In the genomic region with DNA sequence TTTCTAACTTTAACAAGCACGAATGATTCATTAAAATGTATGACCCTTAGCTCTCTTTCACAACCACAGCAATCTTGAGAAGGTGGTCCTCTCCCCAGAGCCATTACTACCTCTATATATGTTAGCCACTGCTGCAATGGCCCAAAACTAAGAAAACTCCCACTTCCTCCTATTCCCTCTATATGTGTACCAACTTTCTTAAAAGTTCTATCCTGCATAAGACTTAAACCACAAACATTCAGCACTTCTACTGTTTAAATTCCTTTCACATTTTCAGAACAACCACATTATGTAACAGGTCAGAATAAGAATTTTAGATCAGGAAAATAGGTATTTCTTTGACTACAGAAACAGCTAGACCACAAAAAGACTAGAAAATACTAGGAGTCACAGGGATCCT, we compare ENCODE assay signal across 10 cellular contexts. TPM values are rescaled to one million over a fixed set of nuclear protein-coding genes. Genes with fewer than 3 reads are reported as not detected.
DNase-seq lines count a peak whose midpoint lies in the region; ATAC-seq and TF ChIP-seq lines count a peak whose summit lies in the region.
"Had no signal": no experiment of that assay in that cellular context is flagged by ENCODE, and none has a peak within 500 bp of the region (broad histone marks: within the 10 kb centered on the region; RNA-seq: fewer than 3 reads in every experiment).

No MANE protein-coding gene starts in this region.

- in situ Hi-C loops in GM23248 (cut with MboI), result no loop called here

- H2AFZ ChIP-seq in GM23248, result no peak overlapping the region
- H2AFZ ChIP-seq in hepatocyte, result no peak overlapping the region
- H2AFZ ChIP-seq: parathyroid adenoma had no signal

- H3F3A ChIP-seq in GM23248 (ENCODE audit: insufficient read depth), result peaks cover 12% of the 10 kb centered on the region

- no peak overlapping the region for H3K9ac ChIP-seq in GM23248
- H3K9ac ChIP-seq: parathyroid adenoma had no signal

- no peaks in the 10 kb centered on the region for H3K27me3 ChIP-seq in GM23248 (replicated peaks; ENCODE audit: insufficient read depth)
- H3K27me3 ChIP-seq in kidney epithelial cell (ENCODE audit: control insufficient read depth, insufficient read depth, low read length), result no peaks in the 10 kb centered on the region
- H3K27me3 ChIP-seq in hepatocyte, result no peaks in the 10 kb centered on the region

- H3K36me3 ChIP-seq in GM23248 (ENCODE audit: low read depth) (peaks cover 10% of the 10 kb centered on the region; the same call in 1 of the 2 replicates), kidney epithelial cell (ENCODE audit: control insufficient read depth, insufficient read depth, low read length) (no peaks in the 10 kb centered on the region), hepatocyte (replicated peaks; ENCODE audit: insufficient read depth, low read depth) (no peaks in the 10 kb centered on the region)

- H3K4me1 ChIP-seq in GM23248 (ENCODE audit: insufficient read depth), result peaks cover 47% of the 10 kb centered on the region
- peaks cover 13% of the 10 kb centered on the region for H3K4me1 ChIP-seq in hepatocyte (ENCODE audit: insufficient read depth)

- TF ChIP-seq CTCF in kidney epithelial cell (IDR thresholded peaks at IDR 0.05; ENCODE audit: insufficient read depth, low read length, poor library complexity, severe bottlenecking) (no peak), hepatocyte (IDR thresholded peaks at IDR 0.05; ENCODE audit: poor library complexity) (no peak)

- H3K4me3 ChIP-seq in GM23248 (peak overlapping the region; percentile 20; the same call in 1 of the 2 replicates), kidney epithelial cell (ENCODE audit: low read depth, low read length) (no peak overlapping the region), hepatocyte (no peak overlapping the region)

- H3K27ac ChIP-seq in GM23248 (peak overlapping the region; percentile 12; the same call in 1 of the 2 replicates), hepatocyte (no peak overlapping the region)
- H3K27ac ChIP-seq: parathyroid adenoma had no signal

- H4K20me1 ChIP-seq in GM23248 (ENCODE audit: insufficient read depth) (peaks cover 27% of the 10 kb centered on the region), hepatocyte (ENCODE audit: insufficient read depth, poor library complexity, severe bottlenecking) (peaks cover 47% of the 10 kb centered on the region)

- DNase-seq in EL, result peak; percentile 53
- DNase-seq in GM23248, result peak; percentile 47
- DNase-seq in kidney epithelial cell (ENCODE audit: low read depth), result peak; percentile 19
- DNase-seq in superior temporal gyrus (ENCODE audit: extremely low spot score), result no peak
- no peak for DNase-seq in activated gamma-delta T cell treated with Interleukin-2 at 50 U/mL for 16 hours
- DNase-seq in hepatocyte (ENCODE audit: low spot score), result no peak
- DNase-seq: activated naive CD4-positive, alpha-beta T cell treated with anti-CD3 and anti-CD28 coated beads, Interleukin-2, amount 50 U/mL, for 16 hours; left cardiac atrium had no signal

- H3K4me2 ChIP-seq in GM23248 (ENCODE audit: unreplicated experiment), result peak overlapping the region; percentile 45
- H3K4me2 ChIP-seq in hepatocyte, result no peak overlapping the region

- H3K79me2 ChIP-seq in GM23248 (ENCODE audit: insufficient read depth) (peaks cover 89% of the 10 kb centered on the region), hepatocyte (peaks cover 97% of the 10 kb centered on the region)

- H3K9me3 ChIP-seq in GM23248 (ENCODE audit: low read depth) (no peaks in the 10 kb centered on the region), hepatocyte (ENCODE audit: low read depth) (no peaks in the 10 kb centered on the region)

- WGBS in GM23248 (ENCODE audit: low coverage in 1 of 2, low lambda C conversion rate in 2 of 2, missing lambda C conversion rate in 2 of 2), 2 experiments, result 33 to 40% methylated on average over 1 of the region's 1 CpG
- 83% methylated on average over 1 of the region's 1 CpG for WGBS in hepatocyte (ENCODE audit: low lambda C conversion rate, missing lambda C conversion rate)

- no peaks in the 10 kb centered on the region for H3K9me2 ChIP-seq in GM23248 (ENCODE audit: insufficient read depth)
- no peaks in the 10 kb centered on the region for H3K9me2 ChIP-seq in hepatocyte (replicated peaks; ENCODE audit: insufficient read depth)

- peak; percentile 61 for ATAC-seq in SK-N-SH treated with all-trans-retinoic acid at 6 μM for 48 hours

TF ChIP-seq in SK-N-SH treated with all-trans-retinoic acid at 6 μM for 48 hours, 23 proteins besides CTCF, POLR2A, EP300 and RAD21:
- TF ChIP-seq, protein P1, sequence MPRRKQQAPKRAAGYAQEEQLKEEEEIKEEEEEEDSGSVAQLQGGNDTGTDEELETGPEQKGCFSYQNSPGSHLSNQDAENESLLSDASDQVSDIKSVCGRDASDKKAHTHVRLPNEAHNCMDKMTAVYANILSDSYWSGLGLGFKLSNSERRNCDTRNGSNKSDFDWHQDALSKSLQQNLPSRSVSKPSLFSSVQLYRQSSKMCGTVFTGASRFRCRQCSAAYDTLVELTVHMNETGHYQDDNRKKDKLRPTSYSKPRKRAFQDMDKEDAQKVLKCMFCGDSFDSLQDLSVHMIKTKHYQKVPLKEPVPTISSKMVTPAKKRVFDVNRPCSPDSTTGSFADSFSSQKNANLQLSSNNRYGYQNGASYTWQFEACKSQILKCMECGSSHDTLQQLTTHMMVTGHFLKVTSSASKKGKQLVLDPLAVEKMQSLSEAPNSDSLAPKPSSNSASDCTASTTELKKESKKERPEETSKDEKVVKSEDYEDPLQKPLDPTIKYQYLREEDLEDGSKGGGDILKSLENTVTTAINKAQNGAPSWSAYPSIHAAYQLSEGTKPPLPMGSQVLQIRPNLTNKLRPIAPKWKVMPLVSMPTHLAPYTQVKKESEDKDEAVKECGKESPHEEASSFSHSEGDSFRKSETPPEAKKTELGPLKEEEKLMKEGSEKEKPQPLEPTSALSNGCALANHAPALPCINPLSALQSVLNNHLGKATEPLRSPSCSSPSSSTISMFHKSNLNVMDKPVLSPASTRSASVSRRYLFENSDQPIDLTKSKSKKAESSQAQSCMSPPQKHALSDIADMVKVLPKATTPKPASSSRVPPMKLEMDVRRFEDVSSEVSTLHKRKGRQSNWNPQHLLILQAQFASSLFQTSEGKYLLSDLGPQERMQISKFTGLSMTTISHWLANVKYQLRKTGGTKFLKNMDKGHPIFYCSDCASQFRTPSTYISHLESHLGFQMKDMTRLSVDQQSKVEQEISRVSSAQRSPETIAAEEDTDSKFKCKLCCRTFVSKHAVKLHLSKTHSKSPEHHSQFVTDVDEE (CRISPR knock-in tag; IDR thresholded peaks at IDR 0.05), result no peak

RNA-seq across cellular contexts. Expression of a gene that starts 36.2 kb away (rescaled TPM):
- total RNA-seq in GM23248 (2014; rRNA removed; shearing (Covaris generic)), result 11.6 and 13.2 TPM in 2 replicates
- 20.7 and 21.5 TPM in 2 replicates for polyA plus RNA-seq in GM23248 (2016; fragmentation: Nextera tagmentation; extraction: Ambion mirVana)
- total RNA-seq in kidney epithelial cell, result 31.6 and 41.6 TPM in 2 replicates
- total RNA-seq in hepatocyte, result 41.9 and 48.9 TPM in 2 replicates
- 29.0 and 36.8 TPM in 2 replicates for polyA plus RNA-seq in hepatocyte

RNA-seq across cellular contexts. Expression of a gene that starts 57.0 kb away (rescaled TPM):
- total RNA-seq in GM23248 (2014; rRNA removed; shearing (Covaris generic)), result not detected in 2 replicates
- not detected in 2 replicates for polyA plus RNA-seq in GM23248 (2016; fragmentation: Nextera tagmentation; extraction: Ambion mirVana)
- total RNA-seq in kidney epithelial cell, result not detected in 2 replicates
- 0.04 TPM in 1 of 2 replicates, not detected in the other for total RNA-seq in hepatocyte
- not detected in 2 replicates for polyA plus RNA-seq in hepatocyte

Comparison
In these comparisons a context has a peak if more than half of its experiments do, and no peak if none do; other contexts are left out.
1. DNase-seq: peak in EL (single experiment), GM23248 (single experiment) and kidney epithelial cell (single experiment); none in superior temporal gyrus (single experiment), activated gamma-delta T cell treated with Interleukin-2 at 50 U/mL for 16 hours (single experiment) and hepatocyte (single experiment).